ENCODE assay signal across 19 cellular contexts in the genomic region with DNA sequence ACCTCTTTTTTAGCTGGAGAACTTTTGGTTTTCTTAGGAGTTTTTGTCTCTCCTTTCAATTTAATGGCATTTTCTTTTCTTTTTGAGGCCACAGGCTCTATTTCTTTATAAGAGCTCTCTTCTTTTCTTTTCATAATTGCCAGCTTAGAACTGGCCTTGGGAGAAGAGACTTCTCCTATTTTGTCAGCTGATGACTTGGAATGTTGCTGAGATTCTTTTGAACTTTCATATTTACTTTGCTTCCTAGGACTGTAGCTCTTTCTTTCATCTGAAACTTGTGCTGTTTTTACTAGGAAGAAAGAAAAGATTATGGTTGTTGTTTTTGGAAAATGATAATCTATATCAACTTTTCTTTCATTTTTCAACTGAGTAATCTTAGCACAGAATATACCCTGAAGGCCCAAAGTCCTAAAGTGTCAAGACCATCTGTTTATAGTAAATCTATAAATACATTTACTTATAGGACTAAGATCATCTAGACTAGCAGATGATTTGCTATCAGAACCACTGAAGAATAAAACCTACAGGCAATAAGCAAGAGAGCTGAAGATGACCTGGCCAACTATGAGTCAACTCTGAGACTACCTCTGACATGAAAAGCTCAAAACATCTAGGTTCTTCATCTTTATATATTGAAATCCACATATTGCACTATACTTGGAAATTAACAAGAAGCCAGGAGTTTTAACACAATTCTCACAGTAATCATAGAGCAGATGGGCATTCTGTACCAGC. TPM values are rescaled to one million over a fixed set of nuclear protein-coding genes. Genes with fewer than 3 reads are reported as not detected.
DNase-seq lines count a peak whose midpoint lies in the region; ATAC-seq, FAIRE-seq and TF ChIP-seq lines count a peak whose summit lies in the region.
"Had no signal": no experiment of that assay in that cellular context is flagged by ENCODE, and none has a peak within 500 bp of the region (broad histone marks: within the 10 kb centered on the region; RNA-seq: fewer than 3 reads in every experiment).

No MANE protein-coding gene starts in this region.

- H3K27me3 Mint-ChIP-seq in chondrocyte (ENCODE audit: low read depth) (no peaks in the 10 kb centered on the region), immature natural killer cell (ENCODE audit: low read depth in 3 of 3) (peaks cover 0 to 2% (median 0%) of the 10 kb centered on the region in 3 donors)
- H3K27me3 Mint-ChIP-seq in CD8-positive, alpha-beta memory T cell: no peaks in the 10 kb centered on the region

- peaks cover 12 to 22% of the 10 kb centered on the region in 2 experiments for H3K36me3 ChIP-seq in mesenchymal stem cell (ENCODE audit: control insufficient read depth in 1 of 2, insufficient read depth in 2 of 2, low read depth in 1 of 2, low read length in 2 of 2)
- peaks cover 10% of the 10 kb centered on the region for H3K36me3 ChIP-seq in CD8-positive, alpha-beta memory T cell (ENCODE audit: insufficient read depth, low read length)
- H3K36me3 ChIP-seq: uterus had no signal

- no peak overlapping the region for H4K91ac ChIP-seq in mesenchymal stem cell (ENCODE audit: low read length)

- no peak overlapping the region for H2AFZ ChIP-seq in mesenchymal stem cell (ENCODE audit: low read depth, low read length)
- H2AFZ ChIP-seq: parathyroid adenoma had no signal

- no peak overlapping the region for H2BK120ac ChIP-seq in mesenchymal stem cell (ENCODE audit: low read depth, low read length)

- DNase-seq in EH (ENCODE audit: low read depth) (peak; percentile 56), RCC 7860 (ENCODE audit: low spot score) (peak; percentile 53), chondrocyte (ENCODE audit: low spot score) (no peak), mesenchymal stem cell (peak; percentile 19), immature natural killer cell (no peak)
- no peak for DNase-seq in CD8-positive, alpha-beta memory T cell
- DNase-seq: DND-41; effector CD4-positive, alpha-beta T cell; glutamatergic neuron; MV-4-11; spleen; stimulated activated naive CD8-positive, alpha-beta T cell treated with anti-CD3 and anti-CD28 coated beads, Interleukin-15, Interleukin-2, amounts not matched to agents 100 U/mL and 50 U/mL, for 24 hours; uterus had no signal

- no peak overlapping the region for H2BK12ac ChIP-seq in mesenchymal stem cell (ENCODE audit: low read length in 2 of 2)

- H3K4me3 Mint-ChIP-seq in chondrocyte (ENCODE audit: unreplicated experiment) (no peak overlapping the region), immature natural killer cell (no peak overlapping the region)
- no peak overlapping the region for H3K4me3 Mint-ChIP-seq in CD8-positive, alpha-beta memory T cell
- H3K4me3 Mint-ChIP-seq: activated T-helper 1 cell treated with anti-CD3 and anti-CD28 coated beads, Interleukin-12 subunit alpha, Interleukin-12 subunit beta, Interleukin-2, Interleukin-4 antibody, amounts not matched to agents 30 ng/mL and 10 ng/mL and 1 ng/mL, durations not matched to agents 14 hours and 24 hours and 36 hours had no signal

- H3K4me2 ChIP-seq in mesenchymal stem cell (ENCODE audit: low read length, poor library complexity, severe bottlenecking): no peak overlapping the region
- H3K4me2 ChIP-seq: BLaER1 had no signal

- no peak overlapping the region for H3K23ac ChIP-seq in mesenchymal stem cell (ENCODE audit: low read length in 2 of 2)

- H3K4me1 ChIP-seq in mesenchymal stem cell (ENCODE audit: control insufficient read depth, insufficient read depth, low read depth, low read length): peaks cover 7% of the 10 kb centered on the region
- H3K4me1 ChIP-seq in CD8-positive, alpha-beta memory T cell (ENCODE audit: insufficient read depth, low read length): no peaks in the 10 kb centered on the region
- H3K4me1 ChIP-seq: BLaER1, parathyroid adenoma, spleen, uterus had no signal

- H3K4me3 ChIP-seq in mesenchymal stem cell (ENCODE audit: insufficient read depth in 1 of 2, low read depth in 1 of 2, low read length in 2 of 2): no peak overlapping the region
- H3K4me3 ChIP-seq in CD8-positive, alpha-beta memory T cell (ENCODE audit: low read length): no peak overlapping the region
- H3K4me3 ChIP-seq: BLaER1, spleen, uterus had no signal

- H3K9me3 Mint-ChIP-seq in chondrocyte (ENCODE audit: low read depth) (no peaks in the 10 kb centered on the region), immature natural killer cell (no peaks in the 10 kb centered on the region)
- H3K9me3 Mint-ChIP-seq in CD8-positive, alpha-beta memory T cell: no peaks in the 10 kb centered on the region
- H3K9me3 Mint-ChIP-seq: activated T-helper 1 cell treated with anti-CD3 and anti-CD28 coated beads, Interleukin-12 subunit alpha, Interleukin-12 subunit beta, Interleukin-2, Interleukin-4 antibody, amounts not matched to agents 30 ng/mL and 10 ng/mL and 1 ng/mL, durations not matched to agents 14 hours and 24 hours and 36 hours had no signal

- no peaks in the 10 kb centered on the region for H3K9me3 ChIP-seq in mesenchymal stem cell (ENCODE audit: control insufficient read depth, low read length)
- no peaks in the 10 kb centered on the region for H3K9me3 ChIP-seq in CD8-positive, alpha-beta memory T cell (ENCODE audit: low read length)
- H3K9me3 ChIP-seq: BLaER1, spleen, uterus had no signal

- CTCF ChIA-PET in CD8-positive, alpha-beta memory T cell (lab: Charles Lee): no interaction called here

- no peak overlapping the region for H3K14ac ChIP-seq in mesenchymal stem cell (ENCODE audit: low read length in 2 of 2)

- peak overlapping the region; percentile 24 for H3K9ac ChIP-seq in mesenchymal stem cell (ENCODE audit: low read length)
- H3K9ac ChIP-seq: BLaER1, parathyroid adenoma had no signal

- H3K18ac ChIP-seq in mesenchymal stem cell (ENCODE audit: low read depth in 1 of 2, low read length in 2 of 2): no peak overlapping the region

- H3K4me1 Mint-ChIP-seq in chondrocyte (ENCODE audit: low read depth) (peaks cover 41% of the 10 kb centered on the region), immature natural killer cell (no peaks in the 10 kb centered on the region)
- H3K4me1 Mint-ChIP-seq in CD8-positive, alpha-beta memory T cell: peaks cover 0 to 2% (median 0%) of the 10 kb centered on the region in 3 donors

- H3K27ac ChIP-seq in mesenchymal stem cell (ENCODE audit: low read length, poor library complexity, severe bottlenecking): peak overlapping the region; percentile 73
- no peak overlapping the region for H3K27ac ChIP-seq in CD8-positive, alpha-beta memory T cell (ENCODE audit: low read depth, low read length)
- H3K27ac ChIP-seq: BLaER1, parathyroid adenoma, spleen, uterus had no signal

- H3K36me3 Mint-ChIP-seq in chondrocyte (ENCODE audit: low read depth): peaks cover 8% of the 10 kb centered on the region
- H3K36me3 Mint-ChIP-seq in CD8-positive, alpha-beta memory T cell: peaks cover 5 to 69% (median 17%) of the 10 kb centered on the region in 3 donors
- H3K36me3 Mint-ChIP-seq in immature natural killer cell: peaks cover 4 to 31% (median 20%) of the 10 kb centered on the region in 3 donors

- no peak for TF ChIP-seq CTCF in chondrocyte (IDR thresholded peaks at IDR 0.05)

- no peak overlapping the region for H2AK5ac ChIP-seq in mesenchymal stem cell (ENCODE audit: low read length, severe bottlenecking)

- H2BK15ac ChIP-seq in mesenchymal stem cell (ENCODE audit: low read depth, poor library complexity, severe bottlenecking): no peak overlapping the region

- POLR2A ChIA-PET in CD8-positive, alpha-beta memory T cell (lab: Charles Lee): interaction anchor here (0.7 kb wide), 1 partner anchor 25 kb away, joined by 9 read pairs; no protein-coding TSS in a partner anchor

- ATAC-seq in HG02970 (IDR thresholded peaks at IDR 0.05; ENCODE audit: low FRiP score, unreplicated experiment): no peak
- ATAC-seq in HG03342 (IDR thresholded peaks at IDR 0.05; ENCODE audit: unreplicated experiment): no peak
- ATAC-seq: Right ventricle myocardium inferior; stimulated activated naive CD8-positive, alpha-beta T cell treated with anti-CD3 and anti-CD28 coated beads, Interleukin-15, Interleukin-2, amounts not matched to agents 100 U/mL and 50 U/mL, for 24 hours had no signal

- no peak overlapping the region for H2BK5ac ChIP-seq in mesenchymal stem cell (ENCODE audit: low read depth, low read length, poor library complexity, severe bottlenecking)

- no peak overlapping the region for H3K4ac ChIP-seq in mesenchymal stem cell (ENCODE audit: low read depth in 1 of 2, low read length in 2 of 2)

- peaks cover 8% of the 10 kb centered on the region for H3K79me1 ChIP-seq in mesenchymal stem cell (replicated peaks; ENCODE audit: low read length, poor library complexity, severe bottlenecking)

- H3K27ac Mint-ChIP-seq in chondrocyte (ENCODE audit: unreplicated experiment) (peak overlapping the region; percentile 84), immature natural killer cell (no peak overlapping the region)
- no peak overlapping the region for H3K27ac Mint-ChIP-seq in CD8-positive, alpha-beta memory T cell
- H3K27ac Mint-ChIP-seq: activated T-helper 1 cell treated with anti-CD3 and anti-CD28 coated beads, Interleukin-12 subunit alpha, Interleukin-12 subunit beta, Interleukin-2, Interleukin-4 antibody, amounts not matched to agents 30 ng/mL and 10 ng/mL and 1 ng/mL, durations not matched to agents 14 hours and 24 hours and 36 hours had no signal

- no peaks in the 10 kb centered on the region for H3K27me3 ChIP-seq in mesenchymal stem cell (ENCODE audit: control insufficient read depth in 1 of 2, insufficient read depth in 1 of 2, low read length in 2 of 2)
- H3K27me3 ChIP-seq in CD8-positive, alpha-beta memory T cell (ENCODE audit: insufficient read depth, low read length, poor library complexity, severe bottlenecking): no peaks in the 10 kb centered on the region
- H3K27me3 ChIP-seq: BLaER1, spleen, uterus had no signal

- H4K8ac ChIP-seq in mesenchymal stem cell (ENCODE audit: low read length): no peak overlapping the region

- FAIRE-seq in RCC 7860 (lab: Jason Lieb, UNC): peak; percentile 86

RNA-seq across cellular contexts. Expression of a gene that starts 45.6 kb away (rescaled TPM):
- total RNA-seq in chondrocyte: 43.9 to 46.8 TPM (median 46.0 TPM) in 3 replicates
- 66.4 TPM for polyA plus RNA-seq in mesenchymal stem cell (2013, experiment 1 of 2)
- polyA plus RNA-seq in mesenchymal stem cell (2013, experiment 2 of 2): 62.1 TPM
- 10 to 100 TPM; 79.8 to 82.9 TPM for total RNA-seq in CD8-positive, alpha-beta memory T cell
- 45.7 TPM for polyA plus RNA-seq in CD8-positive, alpha-beta memory T cell
- polyA plus RNA-seq in immature natural killer cell: 10 to 100 TPM; 13.6 to 55.3 (median 26.0) TPM

Comparison
In these comparisons a context has a peak if more than half of its experiments do, and no peak if none do; other contexts are left out.
1. DNase-seq: peak in EH (single experiment), RCC 7860 (single experiment) and mesenchymal stem cell (single experiment); none in chondrocyte (single experiment), CD8-positive, alpha-beta memory T cell (0 of 5) and immature natural killer cell (0 of 3).